ENCODE assay signal across 23 cellular contexts in the genomic region with DNA sequence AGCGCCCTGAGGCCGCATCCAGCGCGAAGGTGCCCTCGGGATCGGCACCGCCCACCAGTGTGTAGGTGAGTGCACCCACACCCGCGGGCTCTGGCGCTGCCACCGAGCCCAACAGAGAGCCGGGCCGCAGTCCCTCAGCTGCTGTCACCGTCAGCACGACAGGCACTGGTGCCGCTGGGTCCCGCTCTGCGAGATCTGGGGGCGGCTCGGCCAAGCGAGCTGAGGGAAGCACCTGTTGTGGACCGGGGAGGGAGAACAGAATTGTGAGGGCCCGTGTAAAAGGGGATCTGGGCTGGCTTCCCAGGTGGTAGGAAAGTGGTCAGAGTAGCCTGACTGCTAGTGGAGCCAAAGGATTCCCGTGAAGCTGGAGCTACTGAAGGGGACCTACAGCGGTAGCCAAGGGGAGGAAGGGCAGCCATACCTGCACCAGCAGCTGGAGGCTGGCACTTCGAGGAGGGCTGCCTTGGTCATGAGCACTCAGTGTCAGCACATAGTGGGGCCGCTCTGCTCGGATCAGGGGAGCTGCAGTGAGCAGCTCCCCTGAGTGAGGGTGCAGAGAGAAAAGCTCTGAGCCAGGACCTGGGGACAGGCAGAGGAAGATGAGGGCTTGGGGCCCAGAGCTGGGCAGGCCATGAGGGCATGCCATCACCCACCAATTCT. TPM values are rescaled to one million over a fixed set of nuclear protein-coding genes. Genes with fewer than 3 reads are reported as not detected.
DNase-seq lines count a peak whose midpoint lies in the region; ATAC-seq and TF ChIP-seq lines count a peak whose summit lies in the region.
"Had no signal": no experiment of that assay in that cellular context is flagged by ENCODE, and none has a peak within 500 bp of the region (broad histone marks: within the 10 kb centered on the region; RNA-seq: fewer than 3 reads in every experiment).

No MANE protein-coding gene starts in this region.

- in situ Hi-C loops in transverse colon (cut with MboI; ENCODE audit: low pct_ligation_motif_present in 1 of 4, low pct_unique_long_range_greater_than_20kb in 1 of 4, low sequenced_read_pairs in 3 of 4) = no loop called here

- H3K4me1 ChIP-seq in duodenal mucosa (ENCODE audit: control insufficient read depth in 1 of 2, insufficient read depth in 2 of 2, low read length in 2 of 2) (peaks cover 17 to 26% of the 10 kb centered on the region in 2 donors), left lung (peaks cover 8 to 19% of the 10 kb centered on the region in 2 donors), transverse colon (peaks cover 9 to 13% (median 11%) of the 10 kb centered on the region in 4 donors)
- H3K4me1 ChIP-seq: psoas muscle had no signal

- no peaks in the 10 kb centered on the region for H3K9me3 Mint-ChIP-seq in activated naive CD8-positive, alpha-beta T cell treated with anti-CD3 and anti-CD28 coated beads, Interleukin-2, amount 50 U/mL, for 24 hours
- no peaks in the 10 kb centered on the region for H3K9me3 Mint-ChIP-seq in activated naive CD8-positive, alpha-beta T cell treated with anti-CD3 and anti-CD28 coated beads for 36 hours
- H3K9me3 Mint-ChIP-seq in activated T-helper 2 cell treated with anti-CD3 and anti-CD28 coated beads, Interferon-gamma antibody, Interleukin-2, Interleukin-4, amounts not matched to agents 10 μg/mL and 5 μg/mL and 100 μg/mL, durations not matched to agents 14 hours and 24 hours and 36 hours = no peaks in the 10 kb centered on the region
- H3K9me3 Mint-ChIP-seq: brain; CD4-positive, CD25-positive, alpha-beta regulatory T cell; naive thymus-derived CD8-positive, alpha-beta T cell had no signal

- WGBS in transverse colon (ENCODE audit: low coverage in 1 of 2), 2 donors = 85% methylated on average over 26 of the region's 28 CpGs; no CpG with 5 or more reads in 1 of the 2 donors

- no peaks in the 10 kb centered on the region for H3K36me3 Mint-ChIP-seq in activated naive CD8-positive, alpha-beta T cell treated with anti-CD3 and anti-CD28 coated beads, Interleukin-2, amount 50 U/mL, for 24 hours (ENCODE audit: low read depth)
- no peaks in the 10 kb centered on the region for H3K36me3 Mint-ChIP-seq in activated naive CD8-positive, alpha-beta T cell treated with anti-CD3 and anti-CD28 coated beads for 36 hours
- no peaks in the 10 kb centered on the region for H3K36me3 Mint-ChIP-seq in activated T-helper 2 cell treated with anti-CD3 and anti-CD28 coated beads, Interferon-gamma antibody, Interleukin-2, Interleukin-4, amounts not matched to agents 10 μg/mL and 5 μg/mL and 100 μg/mL, durations not matched to agents 14 hours and 24 hours and 36 hours (ENCODE audit: low read depth)
- H3K36me3 Mint-ChIP-seq: activated CD8-positive, alpha-beta memory T cell treated with anti-CD3 and anti-CD28 coated beads, Interleukin-2, amount 10 ng/mL, durations not matched to agents 7 days and 5 days had no signal

- H3K27ac ChIP-seq in duodenal mucosa (ENCODE audit: low read depth, low read length) (no peak overlapping the region), left lung (no peak overlapping the region), transverse colon (no peak overlapping the region)
- H3K27ac ChIP-seq: KMS-11, psoas muscle, vagina had no signal

- no peak for ATAC-seq in activated naive CD8-positive, alpha-beta T cell treated with anti-CD3 and anti-CD28 coated beads, Interleukin-2, amount 50 U/mL, for 24 hours
- no peak for ATAC-seq in left lung
- ATAC-seq: activated CD8-positive, alpha-beta memory T cell treated with anti-CD3 and anti-CD28 coated beads, Interleukin-2, amount 10 ng/mL, durations not matched to agents 7 days and 5 days; naive thymus-derived CD8-positive, alpha-beta T cell; psoas muscle; stimulated activated naive CD8-positive, alpha-beta T cell treated with anti-CD3 and anti-CD28 coated beads, Interleukin-15, Interleukin-2, amounts not matched to agents 100 U/mL and 50 U/mL, for 24 hours had no signal

- no peak for TF ChIP-seq POLR2A in transverse colon (IDR thresholded peaks at IDR 0.05)

- H3K4me1 Mint-ChIP-seq in activated naive CD8-positive, alpha-beta T cell treated with anti-CD3 and anti-CD28 coated beads, Interleukin-2, amount 50 U/mL, for 24 hours = peaks cover 20% of the 10 kb centered on the region
- peaks cover 23% of the 10 kb centered on the region for H3K4me1 Mint-ChIP-seq in activated naive CD8-positive, alpha-beta T cell treated with anti-CD3 and anti-CD28 coated beads for 36 hours
- peaks cover 13% of the 10 kb centered on the region for H3K4me1 Mint-ChIP-seq in activated T-helper 2 cell treated with anti-CD3 and anti-CD28 coated beads, Interferon-gamma antibody, Interleukin-2, Interleukin-4, amounts not matched to agents 10 μg/mL and 5 μg/mL and 100 μg/mL, durations not matched to agents 14 hours and 24 hours and 36 hours (ENCODE audit: low read depth)
- H3K4me1 Mint-ChIP-seq: brain had no signal

- H3K27me3 ChIP-seq in duodenal mucosa (ENCODE audit: control insufficient read depth in 1 of 2, insufficient read depth in 2 of 2, low read length in 2 of 2) (no peaks in the 10 kb centered on the region), left lung (no peaks in the 10 kb centered on the region), transverse colon (no peaks in the 10 kb centered on the region)
- H3K27me3 ChIP-seq: vagina had no signal

- peak overlapping the region; percentile 31 for H3K27ac Mint-ChIP-seq in activated naive CD8-positive, alpha-beta T cell treated with anti-CD3 and anti-CD28 coated beads, Interleukin-2, amount 50 U/mL, for 24 hours
- H3K27ac Mint-ChIP-seq in activated naive CD8-positive, alpha-beta T cell treated with anti-CD3 and anti-CD28 coated beads for 36 hours = no peak overlapping the region
- H3K27ac Mint-ChIP-seq in activated T-helper 2 cell treated with anti-CD3 and anti-CD28 coated beads, Interferon-gamma antibody, Interleukin-2, Interleukin-4, amounts not matched to agents 10 μg/mL and 5 μg/mL and 100 μg/mL, durations not matched to agents 14 hours and 24 hours and 36 hours = no peak overlapping the region
- H3K27ac Mint-ChIP-seq: activated CD8-positive, alpha-beta memory T cell treated with anti-CD3 and anti-CD28 coated beads, Interleukin-2, amount 10 ng/mL, durations not matched to agents 7 days and 5 days had no signal

- intact Hi-C loops in left lung (cut with DNase I) = no loop called here
- intact Hi-C loops in transverse colon (cut with DNase I; ENCODE audit: low total_unique reads) = no loop called here
- intact Hi-C loops in activated T-helper 2 cell treated with anti-CD3 and anti-CD28 coated beads, Interferon-gamma antibody, Interleukin-2, Interleukin-4, amounts not matched to agents 10 μg/mL and 5 μg/mL and 100 μg/mL, durations not matched to agents 14 hours and 24 hours and 36 hours (cut with micrococcal nuclease) = no loop called here

- peak overlapping the region; percentile 45 to 53 for H3K4me3 ChIP-seq in duodenal mucosa (ENCODE audit: low read depth in 1 of 2, low read length in 2 of 2)
- H3K4me3 ChIP-seq in left lung = peak overlapping the region; percentile 13 to 26
- H3K4me3 ChIP-seq in transverse colon = peak overlapping the region in 3 of 4 donors; percentile 4 to 36 (median 29)
- H3K4me3 ChIP-seq: psoas muscle, vagina had no signal

- TF ChIP-seq CTCF in left lung (IDR thresholded peaks at IDR 0.05) (no peak), transverse colon (IDR thresholded peaks at IDR 0.05) (no peak)

- peaks cover 5 to 30% of the 10 kb centered on the region in 2 donors for H3K36me3 ChIP-seq in duodenal mucosa (ENCODE audit: control insufficient read depth in 1 of 2, insufficient read depth in 2 of 2, low read length in 2 of 2)
- peaks cover 0 to 44% of the 10 kb centered on the region in 2 donors for H3K36me3 ChIP-seq in left lung
- H3K36me3 ChIP-seq in transverse colon = no peaks in the 10 kb centered on the region

- H3K9ac ChIP-seq in duodenal mucosa (ENCODE audit: low read depth in 1 of 2, low read length in 2 of 2) = no peak overlapping the region
- H3K9ac ChIP-seq: KMS-11 had no signal

- H3K9me3 ChIP-seq in duodenal mucosa (ENCODE audit: control insufficient read depth in 1 of 2, low read length in 2 of 2) (no peaks in the 10 kb centered on the region), left lung (no peaks in the 10 kb centered on the region), transverse colon (no peaks in the 10 kb centered on the region)
- H3K9me3 ChIP-seq: psoas muscle, vagina had no signal

- TF ChIP-seq EP300 in transverse colon (IDR thresholded peaks at IDR 0.05; ENCODE audit: low read depth) = no peak

- no peak for DNase-seq in activated naive CD8-positive, alpha-beta T cell treated with anti-CD3 and anti-CD28 coated beads, Interleukin-2, amount 50 U/mL, for 24 hours
- DNase-seq in activated naive CD8-positive, alpha-beta T cell treated with anti-CD3 and anti-CD28 coated beads for 36 hours = no peak
- DNase-seq in left lung (no peak), transverse colon (no peak), SKM-1 treated with dmso at 0.1 percent for 144 hours (lab: John Stamatoyannopoulos, UW; ENCODE audit: unreplicated experiment) (no peak)
- no peak for DNase-seq in stimulated activated CD4-positive, alpha-beta T cell treated with anti-CD3 and anti-CD28 coated beads, Interleukin-4, amount 100 ng/mL, for 24 hours
- DNase-seq in activated T-helper 2 cell treated with anti-CD3 and anti-CD28 coated beads, Interferon-gamma antibody, Interleukin-2, Interleukin-4, amounts not matched to agents 10 μg/mL and 5 μg/mL and 100 μg/mL, durations not matched to agents 14 hours and 24 hours and 36 hours (ENCODE audit: low spot score) = no peak
- DNase-seq: activated CD4-positive, CD25-positive, alpha-beta regulatory T cell treated with anti-CD3 and anti-CD28 coated beads, Interleukin-2, amount 50 U/mL, for 72 hours; activated CD8-positive, alpha-beta memory T cell treated with anti-CD3 and anti-CD28 coated beads, Interleukin-2, amount 10 ng/mL, durations not matched to agents 7 days and 5 days; CD4-positive, CD25-positive, alpha-beta regulatory T cell; hypothalamus; naive thymus-derived CD8-positive, alpha-beta T cell; NCI-H1417 treated with DMSO at 0.1 percent for 48 hours; NCI-H446; SHP77 treated with DMSO at 0.1 percent for 48 hours; stimulated activated CD4-positive, alpha-beta T cell treated with anti-CD3 and anti-CD28 coated beads, Interleukin-12 subunit alpha, Interleukin-12 subunit beta, amount 100 ng/mL, for 4 hours; stimulated activated naive CD8-positive, alpha-beta T cell treated with anti-CD3 and anti-CD28 coated beads, Interleukin-15, Interleukin-2, amounts not matched to agents 100 U/mL and 50 U/mL, for 24 hours; T-helper 2 cell had no signal

- H3K4me3 Mint-ChIP-seq in activated naive CD8-positive, alpha-beta T cell treated with anti-CD3 and anti-CD28 coated beads, Interleukin-2, amount 50 U/mL, for 24 hours = no peak overlapping the region
- no peak overlapping the region for H3K4me3 Mint-ChIP-seq in activated naive CD8-positive, alpha-beta T cell treated with anti-CD3 and anti-CD28 coated beads for 36 hours
- H3K4me3 Mint-ChIP-seq in activated T-helper 2 cell treated with anti-CD3 and anti-CD28 coated beads, Interferon-gamma antibody, Interleukin-2, Interleukin-4, amounts not matched to agents 10 μg/mL and 5 μg/mL and 100 μg/mL, durations not matched to agents 14 hours and 24 hours and 36 hours (ENCODE audit: low read depth) = no peak overlapping the region
- H3K4me3 Mint-ChIP-seq: activated CD8-positive, alpha-beta memory T cell treated with anti-CD3 and anti-CD28 coated beads, Interleukin-2, amount 10 ng/mL, durations not matched to agents 7 days and 5 days; brain; CD4-positive, CD25-positive, alpha-beta regulatory T cell; naive thymus-derived CD8-positive, alpha-beta T cell had no signal

- no peaks in the 10 kb centered on the region for H3K27me3 Mint-ChIP-seq in activated naive CD8-positive, alpha-beta T cell treated with anti-CD3 and anti-CD28 coated beads, Interleukin-2, amount 50 U/mL, for 24 hours
- no peaks in the 10 kb centered on the region for H3K27me3 Mint-ChIP-seq in activated naive CD8-positive, alpha-beta T cell treated with anti-CD3 and anti-CD28 coated beads for 36 hours
- H3K27me3 Mint-ChIP-seq in activated T-helper 2 cell treated with anti-CD3 and anti-CD28 coated beads, Interferon-gamma antibody, Interleukin-2, Interleukin-4, amounts not matched to agents 10 μg/mL and 5 μg/mL and 100 μg/mL, durations not matched to agents 14 hours and 24 hours and 36 hours (ENCODE audit: low read depth) = no peaks in the 10 kb centered on the region
- H3K27me3 Mint-ChIP-seq: activated CD8-positive, alpha-beta memory T cell treated with anti-CD3 and anti-CD28 coated beads, Interleukin-2, amount 10 ng/mL, durations not matched to agents 7 days and 5 days; brain; CD4-positive, CD25-positive, alpha-beta regulatory T cell; naive thymus-derived CD8-positive, alpha-beta T cell had no signal

RNA-seq across cellular contexts. Expression of a gene that starts 11.5 kb away (rescaled TPM):
- 10 to 100 TPM; 30.7 to 33.7 TPM for total RNA-seq in activated naive CD8-positive, alpha-beta T cell treated with anti-CD3 and anti-CD28 coated beads for 36 hours
- total RNA-seq in left lung (100 to 1,000 TPM; 202 to 264 TPM), transverse colon (100 to 1,000 TPM in 1 of 4 donors, 10 to 100 TPM in 3; 64.0 to 114 (median 74.0) TPM)
- 36.2 and 39.1 TPM in 2 replicates for total RNA-seq in activated T-helper 2 cell treated with anti-CD3 and anti-CD28 coated beads, Interferon-gamma antibody, Interleukin-2, Interleukin-4, amounts not matched to agents 10 μg/mL and 5 μg/mL and 100 μg/mL, durations not matched to agents 14 hours and 24 hours and 36 hours

RNA-seq across cellular contexts. Expression of a gene that starts 18.7 kb away (rescaled TPM):
- total RNA-seq in activated naive CD8-positive, alpha-beta T cell treated with anti-CD3 and anti-CD28 coated beads for 36 hours = 100 to 1,000 TPM; 156 to 160 TPM
- total RNA-seq in left lung (100 to 1,000 TPM; 127 TPM), transverse colon (100 to 1,000 TPM in 1 of 4 donors, 10 to 100 TPM in 3; 35.7 to 114 (median 53.8) TPM)
- 134 and 142 TPM in 2 replicates for total RNA-seq in activated T-helper 2 cell treated with anti-CD3 and anti-CD28 coated beads, Interferon-gamma antibody, Interleukin-2, Interleukin-4, amounts not matched to agents 10 μg/mL and 5 μg/mL and 100 μg/mL, durations not matched to agents 14 hours and 24 hours and 36 hours

RNA-seq across cellular contexts. Expression of a gene that starts 24.8 kb away (rescaled TPM):
- total RNA-seq in activated naive CD8-positive, alpha-beta T cell treated with anti-CD3 and anti-CD28 coated beads for 36 hours = 1 to 10 TPM; 1.3 to 1.4 TPM
- total RNA-seq in left lung = 10 to 100 TPM; 15.4 to 18.9 TPM
- total RNA-seq in transverse colon = 10 to 100 TPM in 3 of 4 donors, 1 to 10 TPM in 1; 5.5 to 17.7 (median 14.0) TPM
- total RNA-seq in activated T-helper 2 cell treated with anti-CD3 and anti-CD28 coated beads, Interferon-gamma antibody, Interleukin-2, Interleukin-4, amounts not matched to agents 10 μg/mL and 5 μg/mL and 100 μg/mL, durations not matched to agents 14 hours and 24 hours and 36 hours = 0.51 and 0.57 TPM in 2 replicates

RNA-seq across cellular contexts. Expression of a gene that starts 27.2 kb away (rescaled TPM):
- 10 to 100 TPM; 66.1 to 68.0 TPM for total RNA-seq in activated naive CD8-positive, alpha-beta T cell treated with anti-CD3 and anti-CD28 coated beads for 36 hours
- total RNA-seq in left lung (100 to 1,000 TPM; 155 to 165 TPM), transverse colon (100 to 1,000 TPM; 159 to 211 (median 169) TPM)
- 99.5 and 105 TPM in 2 replicates for total RNA-seq in activated T-helper 2 cell treated with anti-CD3 and anti-CD28 coated beads, Interferon-gamma antibody, Interleukin-2, Interleukin-4, amounts not matched to agents 10 μg/mL and 5 μg/mL and 100 μg/mL, durations not matched to agents 14 hours and 24 hours and 36 hours

RNA-seq across cellular contexts. Expression of a gene that starts 27.3 kb away (rescaled TPM):
- 10 to 100 TPM; 37.8 to 45.3 TPM for total RNA-seq in activated naive CD8-positive, alpha-beta T cell treated with anti-CD3 and anti-CD28 coated beads for 36 hours
- total RNA-seq in left lung = 10 to 100 TPM; 18.0 to 19.5 TPM
- total RNA-seq in transverse colon = 100 to 1,000 TPM in 1 of 4 donors, 10 to 100 TPM in 2, 1 to 10 TPM in 1; 9.7 to 145 (median 48.2) TPM
- total RNA-seq in activated T-helper 2 cell treated with anti-CD3 and anti-CD28 coated beads, Interferon-gamma antibody, Interleukin-2, Interleukin-4, amounts not matched to agents 10 μg/mL and 5 μg/mL and 100 μg/mL, durations not matched to agents 14 hours and 24 hours and 36 hours = 29.4 and 30.1 TPM in 2 replicates
